ENCODE assay signal across 8 cellular contexts in the genomic region with DNA sequence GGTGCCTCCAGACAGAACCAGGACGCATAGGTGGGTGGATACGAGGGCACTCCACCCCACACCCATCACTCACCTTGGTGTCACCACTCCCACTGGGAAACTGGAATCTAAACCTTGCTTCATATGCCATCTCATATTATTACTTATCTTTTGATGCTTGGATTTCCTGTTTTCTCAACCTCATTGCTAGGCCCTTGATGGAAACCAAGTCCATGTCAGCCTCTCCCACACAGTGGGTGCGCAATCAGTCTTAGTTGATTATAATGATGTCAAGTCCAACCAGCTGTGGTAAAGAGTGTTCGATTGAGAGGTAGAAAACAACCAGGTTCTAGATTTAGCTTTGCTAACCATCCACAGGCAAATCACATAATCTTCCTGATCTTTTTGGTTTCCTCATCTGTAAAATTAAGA. TPM values are rescaled to one million over a fixed set of nuclear protein-coding genes. Genes with fewer than 3 reads are reported as not detected.
DNase-seq lines count a peak whose midpoint lies in the region; FAIRE-seq and TF ChIP-seq lines count a peak whose summit lies in the region.

No MANE protein-coding gene starts in this region.

- H3K27me3 ChIP-seq in Caco-2 (replicated peaks; ENCODE audit: control insufficient read depth, insufficient read depth, low read length) = no peaks in the 10 kb centered on the region
- H3K27me3 ChIP-seq in H1 (replicated peaks in 1 of 4; ENCODE audit: control insufficient read depth in 3 of 4, extremely low read depth in 1 of 4, insufficient read depth in 3 of 4, low read length in 3 of 4) = no peaks in the 10 kb centered on the region; a peak in 1 of 7 replicates

- no peak overlapping the region for H2AK5ac ChIP-seq in H1 (ENCODE audit: low read depth, low read length)

- 0 out of 2 replicates have a peak overlapping the region, but pooled peaks have one; percentile 58 for H2BK5ac ChIP-seq in H1 (ENCODE audit: low read depth, low read length)

- H3K27me3 Mint-ChIP-seq in Caco-2 (ENCODE audit: insufficient read depth, unreplicated experiment) (no peaks in the 10 kb centered on the region), progenitor cell of endocrine pancreas (no peaks in the 10 kb centered on the region)

- no peaks in the 10 kb centered on the region for H3K36me3 ChIP-seq in Caco-2 (ENCODE audit: control insufficient read depth, insufficient read depth, low read length)
- H3K36me3 ChIP-seq in H1 (ENCODE audit: control insufficient read depth in 2 of 4, insufficient read depth in 4 of 4, low read length in 3 of 4) = no peaks in the 10 kb centered on the region; a peak in 1 of 8 replicates

- H3K4ac ChIP-seq in H1 (replicated peaks; ENCODE audit: insufficient read length, low read depth, low read length) = no peak overlapping the region

- peak overlapping the region; percentile 98; the same call in 1 of the 2 replicates for H2BK15ac ChIP-seq in H1 (ENCODE audit: low read length)

- H3K27ac Mint-ChIP-seq in Caco-2 (ENCODE audit: unreplicated experiment) (peak overlapping the region; percentile 94), progenitor cell of endocrine pancreas (peak overlapping the region; percentile 96)

- H4K91ac ChIP-seq in H1 (replicated peaks; ENCODE audit: insufficient read length, low read length) = peak overlapping the region; percentile 29

- peak overlapping the region; percentile 98 for H3K4me3 Mint-ChIP-seq in Caco-2 (ENCODE audit: unreplicated experiment)
- peak overlapping the region; percentile 83 for H3K4me3 Mint-ChIP-seq in progenitor cell of endocrine pancreas (ENCODE audit: low read depth)

- no peak for TF ChIP-seq POLR2A in H1 (IDR thresholded peaks at IDR 0.05; ENCODE audit: control extremely low read depth in 1 of 2, low read depth in 2 of 2, low read length in 2 of 2)

- peak overlapping the region in 2 of 4 experiments; percentile 17 to 25; a peak in 1 of 7 replicates for H3K9ac ChIP-seq in H1 (replicated peaks in 1 of 4; ENCODE audit: extremely low read depth in 1 of 4, low read depth in 3 of 4, low read length in 3 of 4)

- H3K4me1 ChIP-seq in Caco-2 (peaks cover 4% of the 10 kb centered on the region; the same call in 1 of the 2 replicates), H1 (replicated peaks in 1 of 4; ENCODE audit: control insufficient read depth in 3 of 4, insufficient read depth in 4 of 4, low read length in 3 of 4) (peaks cover 0 to 3% (median 2%) of the 10 kb centered on the region in 4 experiments; a peak in 4 of 7 replicates)

- H3K27ac ChIP-seq in H1 (ENCODE audit: low read depth, low read length) = no peak overlapping the region

- peaks cover 14% of the 10 kb centered on the region; the same call in 1 of the 2 replicates for H3K23me2 ChIP-seq in H1 (ENCODE audit: low read depth, low read length)

- TF ChIP-seq RAD21 in H1 (IDR thresholded peaks at IDR 0.05 in 1 of 2, conservative IDR thresholded peaks at IDR 0.05 in 1 of 2; ENCODE audit: low read depth in 2 of 2, low read length in 2 of 2) = no peak

- peak overlapping the region; percentile 73 for H3K4me3 ChIP-seq in Caco-2 (ENCODE audit: low read depth, low read length)
- peak overlapping the region; percentile 27 to 79 (median 54); a peak in 7 of 8 replicates for H3K4me3 ChIP-seq in H1 (ENCODE audit: extremely low read depth in 1 of 4, insufficient read depth in 2 of 4, low read depth in 3 of 4, low read length in 4 of 4)

- peak overlapping the region; percentile 20; the same call in 1 of the 2 replicates for H2BK12ac ChIP-seq in H1 (ENCODE audit: low read depth, low read length)

- H3K4me1 Mint-ChIP-seq in Caco-2 (ENCODE audit: low read depth, unreplicated experiment) = peaks cover 19% of the 10 kb centered on the region
- peaks cover 14% of the 10 kb centered on the region for H3K4me1 Mint-ChIP-seq in progenitor cell of endocrine pancreas (ENCODE audit: low read depth)

- BruUV-seq in Caco-2 (replicated peaks; lab: Mats Ljungman, UMichigan) = TSS peak; percentile 54

- H3K9me3 Mint-ChIP-seq in Caco-2 (ENCODE audit: unreplicated experiment) (no peaks in the 10 kb centered on the region), progenitor cell of endocrine pancreas (ENCODE audit: low read depth) (no peaks in the 10 kb centered on the region)

- H3K36me3 Mint-ChIP-seq in Caco-2 (ENCODE audit: insufficient read depth, unreplicated experiment) (no peaks in the 10 kb centered on the region), progenitor cell of endocrine pancreas (ENCODE audit: insufficient read depth) (no peaks in the 10 kb centered on the region)

- H2BK20ac ChIP-seq in H1 (ENCODE audit: low read length) = peak overlapping the region; percentile 52; the same call in 1 of the 2 replicates

- DNase-seq in Caco-2 (no peak), OCI-M1 (lab: John Stamatoyannopoulos, UW) (peak; percentile 31), H1 (ENCODE audit: low read depth in 1 of 2, low spot score in 2 of 2) (no peak), progenitor cell of endocrine pancreas (ENCODE audit: low spot score, unreplicated experiment) (peak; percentile 9), NOMO-1 treated with DMSO at 0.1 percent for 48 hours (lab: John Stamatoyannopoulos, UW; ENCODE audit: unreplicated experiment) (no peak), HPDE6-E6E7 (ENCODE audit: extremely low spot score) (no peak), NOMO-1 treated with dmso at 0.1 percent for 144 hours (lab: John Stamatoyannopoulos, UW; ENCODE audit: unreplicated experiment) (no peak), cortex of kidney (lab: John Stamatoyannopoulos, UW) (no peak)

- FAIRE-seq in H1 (lab: Jason Lieb, UNC) = no peak

- no peak for TF ChIP-seq CTCF in Caco-2 (IDR thresholded peaks at IDR 0.05; ENCODE audit: insufficient read depth in 1 of 2, low read depth in 1 of 2, low read length in 1 of 2, severe bottlenecking in 1 of 2, unreplicated experiment in 1 of 2)
- no peak for TF ChIP-seq CTCF in H1 (IDR thresholded peaks at IDR 0.05; ENCODE audit: control extremely low read depth in 1 of 3, insufficient read depth in 1 of 3, low read depth in 1 of 3, low read length in 3 of 3)
- TF ChIP-seq CTCF in progenitor cell of endocrine pancreas (IDR thresholded peaks at IDR 0.05; ENCODE audit: unreplicated experiment) = no peak

- no peak overlapping the region for H2BK120ac ChIP-seq in H1 (replicated peaks; ENCODE audit: low read depth, low read length)

- H4K8ac ChIP-seq in H1 (ENCODE audit: extremely low read depth, insufficient read depth, low read length) = peak overlapping the region; percentile 81

- intact Hi-C loops in Caco-2 (cut with micrococcal nuclease; ENCODE audit: unreplicated experiment) = no loop called here

- WGBS in H1 (ENCODE audit: extremely low coverage in 1 of 2, insufficient coverage in 1 of 2, insufficient read length in 1 of 2, insufficient replicate concordance in 2 of 2, low coverage in 1 of 2, low lambda C conversion rate in 2 of 2, missing lambda C conversion rate in 1 of 2), 2 experiments = 79% methylated on average over 4 of the region's 4 CpGs; no CpG with 5 or more reads in 1 of the 2 experiments

- H3K23ac ChIP-seq in H1 (ENCODE audit: insufficient read length) = no peak overlapping the region

- no peaks in the 10 kb centered on the region; the same call in 1 of the 2 replicates for H3K9me3 ChIP-seq in Caco-2
- no peaks in the 10 kb centered on the region for H3K9me3 ChIP-seq in H1 (ENCODE audit: insufficient read depth in 2 of 2, low read depth in 1 of 2, low read length in 1 of 2)

- CTCF ChIA-PET in Caco-2 (lab: Charles Lee) = no interaction called here
- CTCF ChIA-PET in H1 (lab: Charles Lee; ENCODE audit: partially characterized antibody) = interaction anchor here (0.6 to 2.0 kb wide), 4 partner anchors 63 to 1557 kb away, joined by 3 to 9 read pairs (median 4); no protein-coding TSS in a partner anchor

- peak overlapping the region; percentile 63 to 86 for H3K4me2 ChIP-seq in H1 (ENCODE audit: insufficient read depth in 1 of 2, low read depth in 2 of 2, low read length in 2 of 2)

- POLR2A ChIA-PET in Caco-2 (lab: Charles Lee) (no interaction called here), H1 (lab: Charles Lee; ENCODE audit: partially characterized antibody) (interaction anchor here (0.7 to 3.5 kb wide), 4 partner anchors 13 to 192 kb away, joined by 3 to 22 read pairs (median 3); no protein-coding TSS in a partner anchor)

- 0 out of 2 replicates have a peak, but pooled peaks cover 3% of the 10 kb centered on the region for H3K79me1 ChIP-seq in H1 (ENCODE audit: low read depth, low read length)

- H4K5ac ChIP-seq in H1 (ENCODE audit: insufficient read length, low read depth, low read length) = no peak overlapping the region

- no peak overlapping the region for H3K14ac ChIP-seq in H1 (ENCODE audit: insufficient read length)

- H3K79me2 ChIP-seq in H1 (ENCODE audit: control insufficient read depth in 1 of 2, insufficient read depth in 2 of 2, low read length in 2 of 2) = peaks cover 0 to 30% of the 10 kb centered on the region in 2 experiments; a peak in 2 of 4 replicates

- H3K18ac ChIP-seq in H1 (ENCODE audit: extremely low read depth, low read length) = peak overlapping the region; percentile 95

- peaks cover 5 to 13% of the 10 kb centered on the region in 2 experiments for H4K20me1 ChIP-seq in H1 (replicated peaks in 1 of 2; ENCODE audit: control insufficient read depth in 1 of 2, insufficient read depth in 2 of 2, low read length in 2 of 2)

- peak overlapping the region; percentile 96 for H2AFZ ChIP-seq in H1 (ENCODE audit: low read length)

- H3K56ac ChIP-seq in H1 (replicated peaks; ENCODE audit: insufficient read length, low read depth, low read length) = no peak overlapping the region

- no peak for TF ChIP-seq EP300 in H1 (IDR thresholded peaks at IDR 0.05; ENCODE audit: borderline replicate concordance in 1 of 2, low read depth in 2 of 2, low read length in 2 of 2)

TF ChIP-seq in H1, 55 proteins besides CTCF, POLR2A, EP300 and RAD21:
- TF ChIP-seq SP4 (IDR thresholded peaks at IDR 0.05; ENCODE audit: low read length) (no peak), CEBPB (IDR thresholded peaks at IDR 0.05; ENCODE audit: low read depth, low read length) (no peak), SUZ12 (IDR thresholded peaks at IDR 0.05; ENCODE audit: low read length) (no peak), KDM1A (IDR thresholded peaks at IDR 0.05; ENCODE audit: borderline replicate concordance, low read length) (no peak), RFX5 (IDR thresholded peaks at IDR 0.05; ENCODE audit: borderline replicate concordance, low read depth, low read length) (no peak)

RNA-seq across cellular contexts. Expression of gene DDHD1, which starts 0.6 kb away (rescaled TPM):
- total RNA-seq in Caco-2 (2022) (8.8 and 9.0 TPM in 2 replicates), progenitor cell of endocrine pancreas (23.0 and 23.6 TPM in 2 replicates)
- 14.0 and 16.0 TPM in 2 replicates for total RNA-seq in H1 (2021; fragmentation: NEBNext Ultra II Directional; extraction: Animal tissue kit (Norgen Biotek cat#: 25700))
- 2.6 and 3.6 TPM in 2 replicates for polyA plus RNA-seq in H1 (2011; rRNA removed)
- polyA plus RNA-seq in H1 (2011; cell fraction: cytosol; rRNA removed) = 4.4 TPM
- 4.8 TPM for polyA plus RNA-seq in H1 (2011; cell fraction: nucleus; rRNA removed)
- polyA plus RNA-seq in H1 (2012, experiment 1 of 2) = 3.2 to 5.5 TPM (median 3.7 TPM) in 4 replicates
- polyA plus RNA-seq in H1 (2012, experiment 2 of 2) = 0.24 TPM
- 5.8 TPM for polyA plus RNA-seq in H1 (2013, experiment 1 of 2)
- polyA plus RNA-seq in H1 (2013, experiment 2 of 2) = 5.1 TPM
- polyA minus RNA-seq in H1 (2011; rRNA and poly(A)+ RNA removed) = 15.0 and 15.7 TPM in 2 replicates
- polyA minus RNA-seq in H1 (2011; cell fraction: cytosol; rRNA and poly(A)+ RNA removed) = 9.9 TPM
- 44.7 TPM for polyA minus RNA-seq in H1 (2011; cell fraction: nucleus; rRNA and poly(A)+ RNA removed)

Comparison
In these comparisons a context has a peak if more than half of its experiments do, and no peak if none do; other contexts are left out.
1. DNase-seq: peak in OCI-M1 (single experiment) and progenitor cell of endocrine pancreas (single experiment); none in Caco-2 (0 of 2), H1 (0 of 2), NOMO-1 treated with DMSO at 0.1 percent for 48 hours (single experiment), HPDE6-E6E7 (single experiment), NOMO-1 treated with dmso at 0.1 percent for 144 hours (single experiment) and cortex of kidney (single experiment).